Comparison of ENCODE assay signal across 8 cellular contexts in the genomic region with DNA sequence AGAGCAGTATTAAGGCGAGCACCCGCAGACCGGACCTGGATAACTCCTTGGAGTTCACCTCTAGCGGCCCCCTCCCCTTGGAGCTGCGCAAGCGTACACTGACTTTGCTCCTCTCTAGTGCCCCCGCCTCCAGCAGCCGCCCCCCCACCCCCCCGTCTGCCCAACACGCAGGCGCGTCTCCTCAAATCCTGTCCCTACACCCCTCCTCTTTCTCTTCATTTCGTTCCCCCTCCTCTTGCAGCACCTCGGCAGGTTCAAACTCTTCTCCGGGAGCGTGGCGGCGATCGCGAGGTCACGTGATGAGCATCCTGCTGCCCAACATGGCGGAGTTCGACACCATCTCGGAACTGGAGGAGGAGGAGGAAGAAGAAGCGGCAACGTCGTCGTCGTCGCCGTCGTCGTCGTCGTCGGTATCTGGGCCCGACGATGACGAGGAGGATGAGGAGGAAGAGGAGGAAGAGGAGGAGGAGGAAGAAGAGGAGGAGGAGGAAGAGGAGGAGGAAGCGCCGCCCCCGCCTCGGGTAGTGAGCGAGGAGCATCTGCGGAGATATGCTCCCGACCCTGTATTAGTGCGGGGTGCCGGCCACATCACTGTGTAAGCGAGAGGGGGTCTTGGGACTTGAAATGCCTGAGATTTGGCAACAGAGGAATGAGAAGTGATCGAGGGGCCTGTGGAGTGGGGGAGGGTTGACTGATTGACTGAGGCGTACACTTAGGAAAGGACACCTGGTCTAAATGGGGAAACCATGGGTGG. TPM values are rescaled to one million over a fixed set of nuclear protein-coding genes. Genes with fewer than 3 reads are reported as not detected.
DNase-seq lines count a peak whose midpoint lies in the region; TF ChIP-seq lines count a peak whose summit lies in the region.

Gene CHIC1, plus strand, starts transcription at position 212 of the 754 bp plus-strand sequence. Its CDS starts 88 bp downstream, at position 300.

- H3K4me1 ChIP-seq in HEK293 (ENCODE audit: control insufficient read depth, insufficient read depth, low read length): no peaks in the 10 kb centered on the region

- H3K4me3 ChIP-seq in HEK293 (ENCODE audit: low read depth, low read length) (peak within 1 kb of the TSS; percentile 66), astrocyte of the cerebellum (ENCODE audit: low read depth, low read length) (peak within 1 kb of the TSS; percentile 71), retinal pigment epithelial cell (ENCODE audit: low read length) (peak within 1 kb of the TSS; percentile 73)

- no peaks in the 10 kb centered on the region for H3K9me3 ChIP-seq in HEK293 (ENCODE audit: control insufficient read depth, insufficient read depth, low read depth, low read length)

- H3K27ac ChIP-seq in HEK293 (ENCODE audit: extremely low read depth, low read depth, low read length): peak within 1 kb of the TSS; percentile 44

- DNase-seq in G401 (ENCODE audit: low spot score) (peak; percentile 79), NCI-H128 (lab: John Stamatoyannopoulos, UW; ENCODE audit: unreplicated experiment) (peak; percentile 37), T-helper 2 cell (peak; percentile 35 to 89 (median 64)), astrocyte of the cerebellum (ENCODE audit: low read depth) (peak; percentile 36), hippocampal formation (lab: John Stamatoyannopoulos, UW) (peak; percentile 16 to 37), retinal pigment epithelial cell (ENCODE audit: low read depth) (peak; percentile 17), MV-4-11 (lab: John Stamatoyannopoulos, UW) (no peak)

- no peak for TF ChIP-seq CTCF in HEK293 (tag by site-specific recombination; IDR thresholded peaks at IDR 0.05)
- no peak for TF ChIP-seq CTCF in astrocyte of the cerebellum (IDR thresholded peaks at IDR 0.05; ENCODE audit: low read depth, low read length, missing control alignments)
- no peak for TF ChIP-seq CTCF in retinal pigment epithelial cell (conservative IDR thresholded peaks at IDR 0.05; ENCODE audit: low read depth, low read length)

- POLR2A ChIA-PET in HEK293 (lab: Yijun Ruan, JAX): no interaction called here

- in situ Hi-C loops in G401 (cut with HindIII; ENCODE audit: low sequenced_read_pairs) (no loop called here), astrocyte of the cerebellum (cut with HindIII; ENCODE audit: low sequenced_read_pairs) (no loop called here)

- CTCF ChIA-PET in HEK293 (lab: Yijun Ruan, JAX): no interaction called here

- H3K36me3 ChIP-seq in HEK293 (ENCODE audit: control insufficient read depth in 2 of 2, insufficient read depth in 1 of 2, low read length in 2 of 2): no peaks in the 10 kb centered on the region; a peak in 1 of 3 replicates

TF ChIP-seq in HEK293, 187 proteins besides CTCF, POLR2A, EP300 and RAD21 (continues in another document):
- TF ChIP-seq ZNF514 (tag by site-specific recombination; IDR thresholded peaks at IDR 0.05) (no peak), ZBTB8A (tag by site-specific recombination; IDR thresholded peaks at IDR 0.05) (no peak), ZNF626 (tag by site-specific recombination; IDR thresholded peaks at IDR 0.05) (no peak), ELK4 (IDR thresholded peaks at IDR 0.05; ENCODE audit: borderline replicate concordance, low read depth, low read length) (no peak), ZNF704 (tag by site-specific recombination; IDR thresholded peaks at IDR 0.05) (no peak), SALL2 (tag by site-specific recombination; IDR thresholded peaks at IDR 0.05; ENCODE audit: borderline replicate concordance) (no peak), ZNF596 (tag by site-specific recombination; IDR thresholded peaks at IDR 0.05) (no peak), BCL11A (tag by site-specific recombination; IDR thresholded peaks at IDR 0.05; ENCODE audit: low read depth) (no peak), ZIC2 (tag by site-specific recombination; IDR thresholded peaks at IDR 0.05) (peak; percentile 31), ZNF548 (tag by site-specific recombination; IDR thresholded peaks at IDR 0.05) (no peak), ZNF629 (tag by site-specific recombination; IDR thresholded peaks at IDR 0.05) (0 out of 2 replicates have a peak, but pooled peaks have one; percentile 24), ZSCAN16 (tag by site-specific recombination; IDR thresholded peaks at IDR 0.05) (no peak), ZNF248 (tag by site-specific recombination; IDR thresholded peaks at IDR 0.05) (no peak), ZNF660 (tag by site-specific recombination; IDR thresholded peaks at IDR 0.05) (no peak), ZNF311 (tag by site-specific recombination; IDR thresholded peaks at IDR 0.05; ENCODE audit: borderline replicate concordance) (no peak), ZFHX2 (tag by site-specific recombination; conservative IDR thresholded peaks at IDR 0.05) (peak; percentile 93), ZBTB10 (tag by site-specific recombination; IDR thresholded peaks at IDR 0.05) (peak; percentile 75; the same call in 1 of the 2 replicates), ZNF423 (tag by site-specific recombination; IDR thresholded peaks at IDR 0.05) (0 out of 2 replicates have a peak, but pooled peaks have one; percentile 8), KLF10 (tag by site-specific recombination; IDR thresholded peaks at IDR 0.05) (no peak), ZNF416 (tag by site-specific recombination; IDR thresholded peaks at IDR 0.05) (no peak), ZNF302 (tag by site-specific recombination; IDR thresholded peaks at IDR 0.05; ENCODE audit: low read depth) (no peak), ZNF398 (tag by site-specific recombination; IDR thresholded peaks at IDR 0.05) (peak; percentile 63), GLI4 (tag by site-specific recombination; IDR thresholded peaks at IDR 0.05) (peak; percentile 82; the same call in 1 of the 2 replicates), ZNF132 (tag by site-specific recombination; IDR thresholded peaks at IDR 0.05; ENCODE audit: borderline replicate concordance) (no peak), ZNF76 (tag by site-specific recombination; IDR thresholded peaks at IDR 0.05; ENCODE audit: borderline replicate concordance, low read depth) (peak; percentile 66; the same call in 1 of the 2 replicates), ZFP3 (tag by site-specific recombination; IDR thresholded peaks at IDR 0.05; ENCODE audit: low read depth) (0 out of 2 replicates have a peak, but pooled peaks have one; percentile 12)

RNA-seq across cellular contexts. Expression of gene CHIC1, which starts in this region (rescaled TPM):
- total RNA-seq in G401 (2014; rRNA removed; shearing (Covaris generic)): 3.7 and 5.6 TPM in 2 replicates
